Comparison of ENCODE assay signal across 17 cellular contexts in genomic region chr4:24589448-24589847, GRCh38. TPM values are rescaled to one million over a fixed set of nuclear protein-coding genes. Genes with fewer than 3 reads are reported as not detected.
DNase-seq lines count a peak whose midpoint lies in the region; ATAC-seq and TF ChIP-seq lines count a peak whose summit lies in the region.
"Had no signal": no experiment of that assay in that cellular context is flagged by ENCODE, and none has a peak within 500 bp of the region (broad histone marks: within the 10 kb centered on the region; RNA-seq: fewer than 3 reads in every experiment).

No MANE protein-coding gene starts in this region.

- no peak overlapping the region for H3K9ac ChIP-seq in endodermal cell (ENCODE audit: extremely low read depth, low read length, poor library complexity, severe bottlenecking)

- H3K36me3 Mint-ChIP-seq in endodermal cell (ENCODE audit: low read depth) (no peaks in the 10 kb centered on the region), progenitor cell of endocrine pancreas (ENCODE audit: insufficient read depth) (peaks cover 1% of the 10 kb centered on the region)
- H3K36me3 Mint-ChIP-seq: T-cell had no signal

- TF ChIP-seq CTCF in endodermal cell (conservative IDR thresholded peaks at IDR 0.05): no peak
- TF ChIP-seq CTCF in progenitor cell of endocrine pancreas (IDR thresholded peaks at IDR 0.05; ENCODE audit: unreplicated experiment): no peak
- TF ChIP-seq CTCF in prostate gland (IDR thresholded peaks at IDR 0.05): no peak

- H3K36me3 ChIP-seq in endodermal cell (ENCODE audit: control insufficient read depth, insufficient read depth, low read length) (no peaks in the 10 kb centered on the region), prostate gland (no peaks in the 10 kb centered on the region)
- H3K36me3 ChIP-seq: heart left ventricle, left ventricle myocardium inferior, neutrophil, upper lobe of right lung had no signal

- CTCF ChIA-PET in HEK293T (lab: Yijun Ruan, JAX): no interaction called here

- no peak for TF ChIP-seq POLR2A in prostate gland (IDR thresholded peaks at IDR 0.05)

- H3K27ac ChIP-seq in endodermal cell (ENCODE audit: low read depth, low read length) (no peak overlapping the region), prostate gland (no peak overlapping the region)
- H3K27ac ChIP-seq: HL-60, neutrophil, upper lobe of right lung had no signal

- H3K27me3 ChIP-seq in endodermal cell (ENCODE audit: control insufficient read depth, insufficient read depth, low read length, poor library complexity, severe bottlenecking) (no peaks in the 10 kb centered on the region), prostate gland (replicated peaks; ENCODE audit: insufficient read depth) (no peaks in the 10 kb centered on the region)
- H3K27me3 ChIP-seq: heart left ventricle, neutrophil, upper lobe of right lung had no signal

- peaks cover 12% of the 10 kb centered on the region for H3K4me1 Mint-ChIP-seq in stimulated activated naive CD8-positive, alpha-beta T cell treated with anti-CD3 and anti-CD28 coated beads, Interleukin-15, amount 100 ng/mL, for 72 hours
- H3K4me1 Mint-ChIP-seq in endodermal cell (no peaks in the 10 kb centered on the region), progenitor cell of endocrine pancreas (ENCODE audit: low read depth) (peaks cover 4% of the 10 kb centered on the region)

- ATAC-seq in stimulated activated naive CD8-positive, alpha-beta T cell treated with anti-CD3 and anti-CD28 coated beads, Interleukin-15, amount 100 ng/mL, for 72 hours: peak; percentile 60
- ATAC-seq in stimulated activated naive CD8-positive, alpha-beta T cell treated with anti-CD3 and anti-CD28 coated beads, Interleukin-15, Interleukin-2, amounts not matched to agents 100 U/mL and 50 U/mL, for 24 hours: no peak
- ATAC-seq in GM21723 (IDR thresholded peaks at IDR 0.05; ENCODE audit: unreplicated experiment) (peak; percentile 46), HG03135 (IDR thresholded peaks at IDR 0.05; ENCODE audit: unreplicated experiment) (peak; percentile 35)
- ATAC-seq: heart left ventricle, T-cell, upper lobe of right lung had no signal

- intact Hi-C loops in prostate gland (cut with DNase I): loop anchor here (5.0 to 10.0 kb wide), 2 partner anchors 325 to 583 kb away; partner anchors contain the start of gene CCDC149

- POLR2A ChIA-PET in HEK293T (lab: Yijun Ruan, JAX): no interaction called here

- WGBS in endodermal cell (ENCODE audit: insufficient coverage in 1 of 2, insufficient read length in 1 of 2), 2 experiments: 96 to 100% methylated on average over 2 of the region's 2 CpGs
- WGBS in prostate gland: 94% methylated on average over 2 of the region's 2 CpGs

- H3K27me3 Mint-ChIP-seq in stimulated activated naive CD8-positive, alpha-beta T cell treated with anti-CD3 and anti-CD28 coated beads, Interleukin-15, amount 100 ng/mL, for 72 hours: no peaks in the 10 kb centered on the region
- H3K27me3 Mint-ChIP-seq in endodermal cell (ENCODE audit: insufficient read depth) (no peaks in the 10 kb centered on the region), progenitor cell of endocrine pancreas (no peaks in the 10 kb centered on the region)

- no peak for DNase-seq in stimulated activated naive CD8-positive, alpha-beta T cell treated with anti-CD3 and anti-CD28 coated beads, Interleukin-15, amount 100 ng/mL, for 72 hours
- no peak for DNase-seq in stimulated activated naive CD8-positive, alpha-beta T cell treated with anti-CD3 and anti-CD28 coated beads, Interleukin-15, Interleukin-2, amounts not matched to agents 100 U/mL and 50 U/mL, for 24 hours
- no peak for DNase-seq in endodermal cell
- no peak for DNase-seq in progenitor cell of endocrine pancreas (ENCODE audit: low spot score, unreplicated experiment)
- DNase-seq in HEK293T (ENCODE audit: extremely low spot score): no peak
- DNase-seq in prostate gland (ENCODE audit: low spot score): no peak
- DNase-seq: activated CD4-positive, alpha-beta T cell treated with anti-CD3 and anti-CD28 coated beads for 4 hours; activated effector memory CD4-positive, alpha-beta T cell treated with Interleukin-2 at 50 U/mL for 16 hours; DMS53; heart left ventricle; left ventricle myocardium inferior; T-cell; upper lobe of right lung had no signal

- no peak overlapping the region for H3K4me3 Mint-ChIP-seq in stimulated activated naive CD8-positive, alpha-beta T cell treated with anti-CD3 and anti-CD28 coated beads, Interleukin-15, amount 100 ng/mL, for 72 hours
- H3K4me3 Mint-ChIP-seq in endodermal cell (no peak overlapping the region), progenitor cell of endocrine pancreas (ENCODE audit: low read depth) (no peak overlapping the region)
- H3K4me3 Mint-ChIP-seq: T-cell had no signal

- peaks cover 24% of the 10 kb centered on the region for H3K9me3 ChIP-seq in endodermal cell (ENCODE audit: control insufficient read depth, low read length)
- no peaks in the 10 kb centered on the region for H3K9me3 ChIP-seq in prostate gland
- H3K9me3 ChIP-seq: left ventricle myocardium inferior, neutrophil, upper lobe of right lung had no signal

- H3K4me3 ChIP-seq in endodermal cell (ENCODE audit: low read length) (no peak overlapping the region), prostate gland (no peak overlapping the region)
- H3K4me3 ChIP-seq: heart left ventricle, left ventricle myocardium inferior, upper lobe of right lung had no signal

- H3K9me3 Mint-ChIP-seq in stimulated activated naive CD8-positive, alpha-beta T cell treated with anti-CD3 and anti-CD28 coated beads, Interleukin-15, amount 100 ng/mL, for 72 hours: peaks cover 24 to 25% of the 10 kb centered on the region in 2 donors
- H3K9me3 Mint-ChIP-seq in endodermal cell: peaks cover 31% of the 10 kb centered on the region
- H3K9me3 Mint-ChIP-seq in progenitor cell of endocrine pancreas (ENCODE audit: low read depth): peaks cover 11% of the 10 kb centered on the region

- no peak overlapping the region for H3K27ac Mint-ChIP-seq in stimulated activated naive CD8-positive, alpha-beta T cell treated with anti-CD3 and anti-CD28 coated beads, Interleukin-15, amount 100 ng/mL, for 72 hours
- H3K27ac Mint-ChIP-seq in endodermal cell: no peak overlapping the region
- no peak overlapping the region for H3K27ac Mint-ChIP-seq in progenitor cell of endocrine pancreas
- H3K27ac Mint-ChIP-seq: T-cell had no signal

- H3K4me1 ChIP-seq in endodermal cell (ENCODE audit: control insufficient read depth, insufficient read depth, low read length) (no peaks in the 10 kb centered on the region), prostate gland (replicated peaks) (no peaks in the 10 kb centered on the region)

TF ChIP-seq in HEK293T, 16 proteins besides CTCF, POLR2A, EP300 and RAD21:
- TF ChIP-seq HDGF (IDR thresholded peaks at IDR 0.05; ENCODE audit: borderline replicate concordance) (no peak), SP1 (IDR thresholded peaks at IDR 0.05) (no peak), L3MBTL2 (conservative IDR thresholded peaks at IDR 0.05) (no peak)

RNA-seq across cellular contexts. Expression of gene DHX15, which starts 5.1 kb away (rescaled TPM):
- total RNA-seq in endodermal cell: 100 to 1,000 TPM; 193 to 195 TPM
- polyA plus RNA-seq in endodermal cell (2013, experiment 1 of 2): 181 TPM
- 165 TPM for polyA plus RNA-seq in endodermal cell (2013, experiment 2 of 2)
- total RNA-seq in progenitor cell of endocrine pancreas: 206 and 220 TPM in 2 replicates
- total RNA-seq in prostate gland: 100 to 1,000 TPM in 1 of 2 donors, 10 to 100 TPM in 1; 86.1 to 109 TPM
